22 cellular contexts compared by ENCODE assay signal in the genomic region with DNA sequence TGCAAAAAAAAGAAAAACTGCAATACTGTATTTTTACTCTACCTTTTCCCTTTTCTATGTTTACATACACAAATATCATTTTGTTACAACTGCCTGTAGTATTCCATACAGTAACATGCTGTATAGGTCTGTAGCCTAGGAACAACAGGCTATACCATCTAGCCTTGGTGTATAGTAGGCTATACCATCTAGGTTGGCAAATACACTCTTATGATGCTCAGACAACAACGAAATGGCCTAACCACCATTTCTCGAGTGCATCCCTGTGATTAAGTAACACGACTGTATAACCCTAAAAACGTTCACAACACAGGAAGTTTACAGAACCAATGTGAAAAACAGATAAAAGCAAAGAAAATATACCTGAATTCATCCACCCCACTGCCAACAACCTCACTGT.
"Had no signal": no experiment of that assay in that cellular context is flagged by ENCODE, and none has a peak within 500 bp of the region (broad histone marks: within the 10 kb centered on the region; RNA-seq: fewer than 3 reads in every experiment).

No MANE protein-coding gene starts in this region.

- H3K4me1 ChIP-seq: SJSA1 had no signal

- H3K27ac ChIP-seq: HL-60, SJSA1, SK-N-MC had no signal

- H3K27me3 ChIP-seq: MG63, SJSA1 had no signal

- H3K4me3 ChIP-seq: MG63, SJSA1, SK-N-MC had no signal

- FAIRE-seq: RCC 7860 had no signal

- DNase-seq: Karpas-422, KG1, MG63, NCI-H1092 treated with DMSO at 0.1 percent for 48 hours, NCI-H1436, NCI-H187, NCI-H2029, NCI-H2081 treated with DMSO at 0.1 percent for 48 hours, NCI-H2171, NCI-H226, NCI-H446, NCI-H510A, NCI-H524 treated with DMSO at 0.1 percent for 48 hours, NCI-H69, NCI-H774, Right ventricle myocardium superior, RPMI8226, SIG-M5 had no signal

- H3K9me3 ChIP-seq: MG63, SJSA1 had no signal
